In genomic region chr19:4791183-4792018, GRCh38 we compare ENCODE assay signal across 1 cellular context.
TF ChIP-seq lines count a peak whose summit lies in the region.

TSS of gene FEM1A (plus strand) at chr19:4791734. CDS start at chr19:4791855, 121 bp downstream.

TF ChIP-seq in HepG2, 621 proteins besides CTCF, POLR2A, EP300 and RAD21 (continued from another document and continues in another):
- TF ChIP-seq ZNF512B (CRISPR knock-in tag; IDR thresholded peaks at IDR 0.05; ENCODE audit: borderline replicate concordance): no peak
- TF ChIP-seq ZNF629 (CRISPR knock-in tag; conservative IDR thresholded peaks at IDR 0.05): no peak
- TF ChIP-seq ARHGAP35 (CRISPR knock-in tag; IDR thresholded peaks at IDR 0.05; ENCODE audit: borderline replicate concordance): peak; percentile 65; the same call in 1 of the 2 replicates
- no peak for TF ChIP-seq FOXJ3 (CRISPR knock-in tag; IDR thresholded peaks at IDR 0.05; ENCODE audit: borderline replicate concordance)
- no peak for TF ChIP-seq ZSCAN31 (CRISPR knock-in tag; IDR thresholded peaks at IDR 0.05; ENCODE audit: low read depth)
- peak; percentile 74; the same call in 1 of the 2 replicates for TF ChIP-seq IRF2 (CRISPR knock-in tag; IDR thresholded peaks at IDR 0.05)
- TF ChIP-seq ZNF746 (CRISPR knock-in tag; IDR thresholded peaks at IDR 0.05): no peak; the same call in none of the 2 replicates
- TF ChIP-seq SP140L (CRISPR knock-in tag; IDR thresholded peaks at IDR 0.05; ENCODE audit: borderline replicate concordance): no peak
- TF ChIP-seq REPIN1 (CRISPR knock-in tag; IDR thresholded peaks at IDR 0.05; ENCODE audit: borderline replicate concordance, low read depth): no peak; the same call in 1 of the 2 replicates
- TF ChIP-seq NFRKB (IDR thresholded peaks at IDR 0.05): peak; percentile 22; the same call in 1 of the 2 replicates
- peak; percentile 31 for TF ChIP-seq SRF (IDR thresholded peaks at IDR 0.05; ENCODE audit: low read depth, low read length)
- TF ChIP-seq HNF4G (IDR thresholded peaks at IDR 0.05; ENCODE audit: borderline replicate concordance, low read depth, low read length): peak; percentile 45; the same call in 1 of the 2 replicates
- TF ChIP-seq HNF4G (CRISPR knock-in tag; IDR thresholded peaks at IDR 0.05; ENCODE audit: borderline replicate concordance, low read depth): no peak
- TF ChIP-seq REST (IDR thresholded peaks at IDR 0.05; ENCODE audit: borderline replicate concordance in 1 of 2, low read depth in 1 of 2, low read length in 2 of 2): no peak
- no peak for TF ChIP-seq PRPF4 (IDR thresholded peaks at IDR 0.05; ENCODE audit: low read depth, low read length, poor library complexity, severe bottlenecking)
- no peak for TF ChIP-seq KDM6A (CRISPR knock-in tag; IDR thresholded peaks at IDR 0.05; ENCODE audit: low read depth)
- TF ChIP-seq MYC (CRISPR knock-in tag; IDR thresholded peaks at IDR 0.05; ENCODE audit: borderline replicate concordance): no peak
- TF ChIP-seq ZNF670 (CRISPR knock-in tag; IDR thresholded peaks at IDR 0.05; ENCODE audit: borderline replicate concordance): no peak
- TF ChIP-seq ADNP (CRISPR knock-in tag; IDR thresholded peaks at IDR 0.05): no peak
- TF ChIP-seq ZNF781 (CRISPR knock-in tag; IDR thresholded peaks at IDR 0.05; ENCODE audit: borderline replicate concordance, not compliant biosample characterization): no peak
- TF ChIP-seq ZNF784 (CRISPR knock-in tag; IDR thresholded peaks at IDR 0.05; ENCODE audit: borderline replicate concordance): no peak
- TF ChIP-seq SATB2 (CRISPR knock-in tag; IDR thresholded peaks at IDR 0.05): no peak
- TF ChIP-seq TERF1 (CRISPR knock-in tag; IDR thresholded peaks at IDR 0.05): no peak
- TF ChIP-seq ZMYM4 (CRISPR knock-in tag; IDR thresholded peaks at IDR 0.05): no peak
- TF ChIP-seq PLSCR1 (CRISPR knock-in tag; IDR thresholded peaks at IDR 0.05; ENCODE audit: borderline replicate concordance): no peak
- TF ChIP-seq ATF2 (CRISPR knock-in tag; IDR thresholded peaks at IDR 0.05): 0 out of 2 replicates have a peak, but pooled peaks have one; percentile 1
- no peak for TF ChIP-seq ZNF343 (CRISPR knock-in tag; IDR thresholded peaks at IDR 0.05)
- TF ChIP-seq HNRNPK (IDR thresholded peaks at IDR 0.05; ENCODE audit: low read depth, low read length, poor library complexity, severe bottlenecking): no peak
- TF ChIP-seq ZNF451 (CRISPR knock-in tag; IDR thresholded peaks at IDR 0.05): 0 out of 2 replicates have a peak, but pooled peaks have one; percentile 16
- peak; percentile 64 for TF ChIP-seq CBFB (CRISPR knock-in tag; IDR thresholded peaks at IDR 0.05)
- no peak for TF ChIP-seq PAWR (CRISPR knock-in tag; IDR thresholded peaks at IDR 0.05; ENCODE audit: borderline replicate concordance)
- TF ChIP-seq NBN (conservative IDR thresholded peaks at IDR 0.05): no peak
- TF ChIP-seq MED1 (CRISPR knock-in tag; IDR thresholded peaks at IDR 0.05): no peak
- 0 out of 2 replicates have a peak, but pooled peaks have one; percentile 56 for TF ChIP-seq ZNF710 (CRISPR knock-in tag; IDR thresholded peaks at IDR 0.05; ENCODE audit: borderline replicate concordance)
- TF ChIP-seq FOXA1 (IDR thresholded peaks at IDR 0.05): no peak
- TF ChIP-seq FOXA1 (CRISPR knock-in tag; IDR thresholded peaks at IDR 0.05): no peak
- no peak for TF ChIP-seq ZNF142 (CRISPR knock-in tag; IDR thresholded peaks at IDR 0.05)
